Comparison of ENCODE assay signal across 25 cellular contexts in genomic region chr20:38395165-38395564, GRCh38. TPM values are rescaled to one million over a fixed set of nuclear protein-coding genes. Genes with fewer than 3 reads are reported as not detected.
A peak's percentile ranks its signal among the peaks of the same experiment; 100 is the strongest.
DNase-seq lines count a peak whose midpoint lies in the region; ATAC-seq and TF ChIP-seq lines count a peak whose summit lies in the region.
"Had no signal": no experiment of that assay in that cellular context is flagged by ENCODE, and none has a peak within 500 bp of the region (broad histone marks: within the 10 kb centered on the region; RNA-seq: fewer than 3 reads in every experiment).

No MANE protein-coding gene starts in this region.

- TF ChIP-seq RAD21 in SK-N-SH (IDR thresholded peaks at IDR 0.05; ENCODE audit: low read length) = no peak

- H3F3A ChIP-seq in SK-N-SH (replicated peaks; ENCODE audit: insufficient read depth) = no peaks in the 10 kb centered on the region

- no peaks in the 10 kb centered on the region for H4K20me1 ChIP-seq in SK-N-SH (ENCODE audit: insufficient read depth)

- POLR2A ChIA-PET in SK-N-SH (lab: Yijun Ruan, JAX) = no interaction called here

- TF ChIP-seq POLR2A in heart left ventricle (IDR thresholded peaks at IDR 0.05) (no peak), tibial nerve (IDR thresholded peaks at IDR 0.05) (no peak), prostate gland (IDR thresholded peaks at IDR 0.05) (no peak)

- DNase-seq in left cardiac atrium (peak; percentile 45), heart left ventricle (no peak), amniotic epithelial cell (ENCODE audit: low read depth) (peak; percentile 9), iris pigment epithelial cell (ENCODE audit: low read depth) (peak; percentile 5), tibial nerve (ENCODE audit: low spot score in 2 of 2) (peak in 1 of 2 donors; percentile 26), SK-N-SH (no peak), prostate gland (ENCODE audit: low spot score) (no peak), Ammon's horn (ENCODE audit: low spot score) (no peak)
- DNase-seq: activated CD4-positive, alpha-beta T cell treated with anti-CD3 and anti-CD28 coated beads for 48 hours; activated CD8-positive, alpha-beta memory T cell treated with anti-CD3 and anti-CD28 coated beads, Interleukin-2, amount 10 ng/mL, durations not matched to agents 7 days and 5 days; C1 segment of cervical spinal cord; dermis blood vessel endothelial cell; gastrocnemius medialis; NCI-H146; NCI-H446 treated with DMSO at 0.1 percent for 48 hours; NK-92 treated with Interleukin-12 subunit alpha and Interleukin-12 subunit beta, amount 100 ng/mL, for 24 hours; T-helper 17 cell; upper lobe of right lung had no signal

- peak; percentile 52 to 67 for TF ChIP-seq EP300 in tibial nerve (IDR thresholded peaks at IDR 0.05)
- no peak for TF ChIP-seq EP300 in SK-N-SH (IDR thresholded peaks at IDR 0.05; ENCODE audit: borderline replicate concordance in 1 of 2, low read depth in 1 of 2, low read length in 1 of 2)

- no peaks in the 10 kb centered on the region for H3K36me3 ChIP-seq in heart left ventricle
- H3K36me3 ChIP-seq in tibial nerve = no peaks in the 10 kb centered on the region
- no peaks in the 10 kb centered on the region for H3K36me3 ChIP-seq in SK-N-SH (replicated peaks in 1 of 2; ENCODE audit: control insufficient read depth in 1 of 2, insufficient read depth in 2 of 2, low read length in 1 of 2)
- no peaks in the 10 kb centered on the region for H3K36me3 ChIP-seq in prostate gland
- H3K36me3 ChIP-seq: gastrocnemius medialis, upper lobe of right lung had no signal

- H3K9ac ChIP-seq in SK-N-SH = no peak overlapping the region
- H3K9ac ChIP-seq: parathyroid adenoma had no signal

- no peak for TF ChIP-seq CTCF in heart left ventricle (IDR thresholded peaks at IDR 0.05)
- no peak for TF ChIP-seq CTCF in tibial nerve (IDR thresholded peaks at IDR 0.05)
- TF ChIP-seq CTCF in SK-N-SH (IDR thresholded peaks at IDR 0.05) = no peak
- TF ChIP-seq CTCF in prostate gland (IDR thresholded peaks at IDR 0.05) = no peak

- 28 to 49% (median 39%) methylated on average over 2 of the region's 2 CpGs for WGBS in heart left ventricle, 4 donors
- WGBS in tibial nerve, 2 donors = 31 to 34% methylated on average over 2 of the region's 2 CpGs
- 20% methylated on average over 2 of the region's 2 CpGs for WGBS in SK-N-SH (ENCODE audit: low lambda C conversion rate)
- 20% methylated on average over 2 of the region's 2 CpGs for WGBS in prostate gland

- ATAC-seq in left cardiac atrium (peak; percentile 48 to 55), heart left ventricle (no peak)
- ATAC-seq: activated CD8-positive, alpha-beta memory T cell treated with anti-CD3 and anti-CD28 coated beads, Interleukin-2, amount 10 ng/mL, durations not matched to agents 7 days and 5 days; gastrocnemius medialis; natural killer cell treated with Interleukin-12 subunit alpha and Interleukin-12 subunit beta and Interleukin-15 and Interleukin-18, amount 100 ng/mL, for 72 hours; Panc1; T-helper 17 cell had no signal

- H3K4me3 ChIP-seq in heart left ventricle (no peak overlapping the region), tibial nerve (no peak overlapping the region), SK-N-SH (ENCODE audit: low read depth in 2 of 2, low read length in 1 of 2) (no peak overlapping the region), prostate gland (no peak overlapping the region)
- H3K4me3 ChIP-seq: gastrocnemius medialis, upper lobe of right lung had no signal

- intact Hi-C loops in left cardiac atrium (cut with DNase I) (no loop called here), heart left ventricle (cut with DNase I) (no loop called here), prostate gland (cut with DNase I) (loop anchor here (10.0 kb wide), 1 partner anchor 160 kb away; no protein-coding TSS in a partner anchor)

- CTCF ChIA-PET in SK-N-SH (lab: Yijun Ruan, JAX) = interaction anchor here (2.9 kb wide), 1 partner anchor 13 kb away, joined by 21 read pairs; no protein-coding TSS in a partner anchor

- no peak overlapping the region for H2AFZ ChIP-seq in SK-N-SH (ENCODE audit: low read depth)
- H2AFZ ChIP-seq: parathyroid adenoma had no signal

- H3K27me3 ChIP-seq in heart left ventricle (no peaks in the 10 kb centered on the region), tibial nerve (no peaks in the 10 kb centered on the region), SK-N-SH (ENCODE audit: insufficient read depth) (no peaks in the 10 kb centered on the region; the same call in 1 of the 2 replicates), prostate gland (replicated peaks; ENCODE audit: insufficient read depth) (no peaks in the 10 kb centered on the region)
- H3K27me3 ChIP-seq: gastrocnemius medialis, upper lobe of right lung had no signal

- H3K27ac ChIP-seq in heart left ventricle (peak overlapping the region in 1 of 12 donors; percentile 28), tibial nerve (peak overlapping the region in 2 of 4 donors; percentile 38 to 77), SK-N-SH (ENCODE audit: low read depth in 2 of 2, low read length in 1 of 2) (no peak overlapping the region), prostate gland (no peak overlapping the region)
- H3K27ac ChIP-seq: gastrocnemius medialis, parathyroid adenoma had no signal

- no peaks in the 10 kb centered on the region for H3K9me2 ChIP-seq in SK-N-SH

- H3K9me3 ChIP-seq in heart left ventricle = no peaks in the 10 kb centered on the region
- H3K9me3 ChIP-seq in tibial nerve = no peaks in the 10 kb centered on the region
- H3K9me3 ChIP-seq in SK-N-SH = no peaks in the 10 kb centered on the region
- no peaks in the 10 kb centered on the region for H3K9me3 ChIP-seq in prostate gland
- H3K9me3 ChIP-seq: gastrocnemius medialis, upper lobe of right lung had no signal

- no peaks in the 10 kb centered on the region for H3K79me2 ChIP-seq in SK-N-SH (ENCODE audit: insufficient read depth)
- H3K79me2 ChIP-seq: parathyroid adenoma had no signal

- H3K4me2 ChIP-seq in SK-N-SH = no peak overlapping the region

- peaks cover 0 to 9% (median 0%) of the 10 kb centered on the region in 12 donors for H3K4me1 ChIP-seq in heart left ventricle
- peaks cover 0 to 21% (median 0%) of the 10 kb centered on the region in 4 donors for H3K4me1 ChIP-seq in tibial nerve
- H3K4me1 ChIP-seq in SK-N-SH (ENCODE audit: control insufficient read depth in 1 of 2, insufficient read depth in 2 of 2, low read depth in 1 of 2, low read length in 1 of 2) = no peaks in the 10 kb centered on the region; a peak in 2 of 4 replicates
- H3K4me1 ChIP-seq in prostate gland (replicated peaks) = no peaks in the 10 kb centered on the region
- H3K4me1 ChIP-seq: gastrocnemius medialis, parathyroid adenoma, upper lobe of right lung had no signal

TF ChIP-seq in SK-N-SH, 30 proteins besides CTCF, POLR2A, EP300 and RAD21 (continues in another document):
- TF ChIP-seq PBX3 (IDR thresholded peaks at IDR 0.05) (no peak), USF2 (IDR thresholded peaks at IDR 0.05; ENCODE audit: borderline replicate concordance, low read depth, low read length) (no peak), ELF1 (IDR thresholded peaks at IDR 0.05) (no peak), NRF1 (IDR thresholded peaks at IDR 0.05; ENCODE audit: low read depth, low read length) (no peak), CHD2 (IDR thresholded peaks at IDR 0.05; ENCODE audit: low read length, partially characterized antibody) (no peak), TEAD4 (IDR thresholded peaks at IDR 0.05; ENCODE audit: borderline replicate concordance, insufficient read depth) (no peak), EZH2phosphoT487 (IDR thresholded peaks at IDR 0.05; ENCODE audit: borderline replicate concordance, low read depth) (no peak), POLR2AphosphoS5 (IDR thresholded peaks at IDR 0.05; ENCODE audit: low read depth, low read length) (no peak)

RNA-seq across cellular contexts. Expression of gene SNHG17, which starts 40.0 kb away (rescaled TPM):
- total RNA-seq in left cardiac atrium (10 to 100 TPM in 1 of 2 donors, 1 to 10 TPM in 1; 7.9 to 35.0 TPM), heart left ventricle (10 to 100 TPM in 2 of 9 donors, 1 to 10 TPM in 7; 2.9 to 20.2 (median 5.4) TPM), tibial nerve (10 to 100 TPM; 16.4 to 60.9 (median 34.3) TPM), prostate gland (10 to 100 TPM; 21.8 to 28.2 TPM)
- polyA plus RNA-seq in heart left ventricle (10 to 100 TPM in 1 of 2 donors, 1 to 10 TPM in 1; 8.2 to 11.1 TPM), SK-N-SH (2012; rRNA removed) (34.9 and 40.3 TPM in 2 replicates)
- 25.4 and 27.5 TPM in 2 replicates for polyA plus RNA-seq in SK-N-SH (2012; cell fraction: cytosol; rRNA removed)
- 112 and 173 TPM in 2 replicates for polyA plus RNA-seq in SK-N-SH (2012; cell fraction: nucleus; rRNA removed)

RNA-seq across cellular contexts. Expression of gene LBP, which starts 48.9 kb away (rescaled TPM):
- total RNA-seq in left cardiac atrium (10 to 100 TPM in 1 of 2 donors, 1 to 10 TPM in 1; 9.0 to 14.5 TPM), heart left ventricle (1 to 10 TPM in 1 of 9 donors, under 1 TPM in 4, not detected in 4; 0.15 to 1.2 (median 0.35) TPM), tibial nerve (10 to 100 TPM in 1 of 4 donors, 1 to 10 TPM in 1, not detected in 2; 2.2 to 30.0 TPM), prostate gland (1 to 10 TPM in 1 of 2 donors, not detected in 1; 1.1 TPM)
- polyA plus RNA-seq in heart left ventricle (under 1 TPM in 1 of 2 donors, not detected in 1; 0.58 TPM), SK-N-SH (2012; rRNA removed) (0.03 and 0.05 TPM in 2 replicates)
- 0.03 and 0.04 TPM in 2 replicates for polyA plus RNA-seq in SK-N-SH (2012; cell fraction: cytosol; rRNA removed)
- not detected in 2 replicates for polyA plus RNA-seq in SK-N-SH (2012; cell fraction: nucleus; rRNA removed)
- total RNA-seq: activated CD8-positive, alpha-beta memory T cell treated with anti-CD3 and anti-CD28 coated beads, Interleukin-2, amount 10 ng/mL, durations not matched to agents 7 days and 5 days; bronchial epithelial cell; dermis blood vessel endothelial cell; G401; natural killer cell treated with Interleukin-12 subunit alpha and Interleukin-12 subunit beta and Interleukin-15 and Interleukin-18, amount 100 ng/mL, for 72 hours; SK-MEL-5; T-helper 17 cell had no signal
- polyA plus RNA-seq: keratinocyte had no signal

Comparison
In these comparisons a context has a peak if more than half of its experiments do, and no peak if none do; other contexts are left out.
1. ATAC-seq: peak in left cardiac atrium (2 of 2); none in heart left ventricle (0 of 4).
2. DNase-seq: peak in left cardiac atrium (single experiment), amniotic epithelial cell (single experiment) and iris pigment epithelial cell (single experiment); none in heart left ventricle (0 of 5), SK-N-SH (single experiment), prostate gland (single experiment) and Ammon's horn (single experiment).